In genomic region chr11:33463059-33463458, GRCh38 we compare ENCODE assay signal across 1 cellular context.
TF ChIP-seq lines count a peak whose summit lies in the region.

No MANE protein-coding gene starts in this region.

TF ChIP-seq in WTC11, 78 proteins besides CTCF, POLR2A, EP300 and RAD21 (continued from another document):
- TF ChIP-seq ZNF532 (CRISPR knock-in tag; IDR thresholded peaks at IDR 0.05; ENCODE audit: borderline replicate concordance) (no peak), USF2 (CRISPR knock-in tag; IDR thresholded peaks at IDR 0.05) (no peak), ZNF671 (CRISPR knock-in tag; IDR thresholded peaks at IDR 0.05) (no peak)
TF ChIP-seq in WTC11: peak in this region for 0.
